Comparison of ENCODE assay signal across 9 cellular contexts in genomic region chr13:45325806-45326205, GRCh38. TPM values are rescaled to one million over a fixed set of nuclear protein-coding genes. Genes with fewer than 3 reads are reported as not detected.
DNase-seq lines count a peak whose midpoint lies in the region; ATAC-seq and TF ChIP-seq lines count a peak whose summit lies in the region.
"Had no signal": no experiment of that assay in that cellular context is flagged by ENCODE, and none has a peak within 500 bp of the region (broad histone marks: within the 10 kb centered on the region; RNA-seq: fewer than 3 reads in every experiment).

No MANE protein-coding gene starts in this region.

- peak overlapping the region; percentile 78 to 85 (median 80) for H3K27ac ChIP-seq in gastrocnemius medialis

- no peaks in the 10 kb centered on the region for H3K36me3 Mint-ChIP-seq in activated CD4-positive, alpha-beta T cell treated with anti-CD3 and anti-CD28 coated beads, Interleukin-2, amount 10 ng/mL, durations not matched to agents 7 days and 5 days (ENCODE audit: low read depth)

- no peaks in the 10 kb centered on the region for H3K36me3 ChIP-seq in gastrocnemius medialis

- TF ChIP-seq CTCF in gastrocnemius medialis (IDR thresholded peaks at IDR 0.05 in 4 of 5, conservative IDR thresholded peaks at IDR 0.05 in 1 of 5): no peak

- H3K4me3 Mint-ChIP-seq in activated CD4-positive, alpha-beta T cell treated with anti-CD3 and anti-CD28 coated beads, Interleukin-2, amount 10 ng/mL, durations not matched to agents 7 days and 5 days: no peak overlapping the region

- no peak overlapping the region for H3K27ac Mint-ChIP-seq in activated CD4-positive, alpha-beta T cell treated with anti-CD3 and anti-CD28 coated beads, Interleukin-2, amount 10 ng/mL, durations not matched to agents 7 days and 5 days

- no peaks in the 10 kb centered on the region for H3K9me3 Mint-ChIP-seq in activated CD4-positive, alpha-beta T cell treated with anti-CD3 and anti-CD28 coated beads, Interleukin-2, amount 10 ng/mL, durations not matched to agents 7 days and 5 days

- intact Hi-C loops in head of caudate nucleus (cut with DNase I): no loop called here
- intact Hi-C loops in gastrocnemius medialis (cut with DNase I; ENCODE audit: low total_unique reads): no loop called here

- no peak overlapping the region for H3K4me3 ChIP-seq in gastrocnemius medialis

- H3K4me1 ChIP-seq in gastrocnemius medialis: peaks cover 43 to 44% of the 10 kb centered on the region in 2 donors

- ATAC-seq in gastrocnemius medialis (peak; percentile 92 to 98), HG03108 (IDR thresholded peaks at IDR 0.05; ENCODE audit: unreplicated experiment) (no peak)

- in situ Hi-C loops in gastrocnemius medialis (cut with MboI; ENCODE audit: low sequenced_read_pairs in 4 of 4): no loop called here

- TF ChIP-seq POLR2A in gastrocnemius medialis (IDR thresholded peaks at IDR 0.05): no peak

- no peaks in the 10 kb centered on the region for H3K27me3 Mint-ChIP-seq in activated CD4-positive, alpha-beta T cell treated with anti-CD3 and anti-CD28 coated beads, Interleukin-2, amount 10 ng/mL, durations not matched to agents 7 days and 5 days

- DNase-seq in EH (ENCODE audit: low read depth) (peak; percentile 93), SW 1271 (lab: John Stamatoyannopoulos, UW) (peak; percentile 39 to 55), head of caudate nucleus (peak in 29 of 42 donors; percentile 18 to 79 (median 44)), gastrocnemius medialis (peak; percentile 70 to 86), NCI-H748 (lab: John Stamatoyannopoulos, UW; ENCODE audit: unreplicated experiment) (no peak), GM19238 (ENCODE audit: insufficient read length, low spot score) (no peak)
- DNase-seq in activated CD4-positive, alpha-beta T cell treated with anti-CD3 and anti-CD28 coated beads, Interleukin-2, amount 10 ng/mL, durations not matched to agents 7 days and 5 days: no peak
- DNase-seq: activated CD4-positive, alpha-beta T cell treated with anti-CD3 and anti-CD28 coated beads, Interleukin-2, amount 50 U/mL, for 4 hours had no signal

- POLR2A ChIA-PET in activated CD4-positive, alpha-beta T cell treated with anti-CD3 and anti-CD28 coated beads, Interleukin-2, amount 10 ng/mL, durations not matched to agents 7 days and 5 days (lab: Charles Lee): no interaction called here

- no peaks in the 10 kb centered on the region for H3K27me3 ChIP-seq in gastrocnemius medialis

- H3K9me3 ChIP-seq in gastrocnemius medialis: no peaks in the 10 kb centered on the region

- CTCF ChIA-PET in activated CD4-positive, alpha-beta T cell treated with anti-CD3 and anti-CD28 coated beads, Interleukin-2, amount 10 ng/mL, durations not matched to agents 7 days and 5 days (lab: Charles Lee): no interaction called here

- peaks cover 32% of the 10 kb centered on the region for H3K4me1 Mint-ChIP-seq in activated CD4-positive, alpha-beta T cell treated with anti-CD3 and anti-CD28 coated beads, Interleukin-2, amount 10 ng/mL, durations not matched to agents 7 days and 5 days

RNA-seq across cellular contexts. Expression of gene TPT1, which starts 15.2 kb away (rescaled TPM):
- total RNA-seq in gastrocnemius medialis: 1,000 to 10,000 TPM; 4,595 to 7,577 (median 5,951) TPM
- total RNA-seq in activated CD4-positive, alpha-beta T cell treated with anti-CD3 and anti-CD28 coated beads, Interleukin-2, amount 10 ng/mL, durations not matched to agents 7 days and 5 days: 1,000 to 10,000 TPM; 4,825 to 5,097 TPM

Comparison
In these comparisons a context has a peak if more than half of its experiments do, and no peak if none do; other contexts are left out.
1. DNase-seq: peak in EH (single experiment), SW 1271 (2 of 2), head of caudate nucleus (29 of 42) and gastrocnemius medialis (2 of 2); none in activated CD4-positive, alpha-beta T cell treated with anti-CD3 and anti-CD28 coated beads, Interleukin-2, amount 10 ng/mL, durations not matched to agents 7 days and 5 days (single experiment), NCI-H748 (single experiment) and GM19238 (single experiment).